ENCODE assay signal across 8 cellular contexts in genomic region chr5:61330341-61330878, GRCh38. TPM values are rescaled to one million over a fixed set of nuclear protein-coding genes. Genes with fewer than 3 reads are reported as not detected.
A peak's percentile ranks its signal among the peaks of the same experiment; 100 is the strongest.
DNase-seq lines count a peak whose midpoint lies in the region; TF ChIP-seq lines count a peak whose summit lies in the region.

No MANE protein-coding gene starts in this region.

- no peaks in the 10 kb centered on the region for H3K36me3 ChIP-seq in BLaER1
- H3K36me3 ChIP-seq in GM23248 (ENCODE audit: low read depth), result no peaks in the 10 kb centered on the region
- no peaks in the 10 kb centered on the region for H3K36me3 ChIP-seq in iPS DF 6.9 (ENCODE audit: control insufficient read depth, insufficient read depth, low read length)

- peaks cover 33% of the 10 kb centered on the region for H4K20me1 ChIP-seq in BLaER1
- peaks cover 15% of the 10 kb centered on the region; the same call in 1 of the 2 replicates for H4K20me1 ChIP-seq in GM23248 (ENCODE audit: insufficient read depth)

- H3K4me3 ChIP-seq in BLaER1 (peak overlapping the region; percentile 93), GM23248 (peak overlapping the region; percentile 85), astrocyte of the cerebellum (ENCODE audit: low read depth, low read length) (peak overlapping the region; percentile 94), iPS DF 6.9 (ENCODE audit: low read length) (peak overlapping the region; percentile 82), retinal pigment epithelial cell (ENCODE audit: low read length) (peak overlapping the region; percentile 81)

- peak overlapping the region; percentile 88 for H2AFZ ChIP-seq in GM23248

- DNase-seq in GM23248 (peak; percentile 69), NCI-H774 (lab: John Stamatoyannopoulos, UW) (peak; percentile 48), astrocyte of the cerebellum (ENCODE audit: low read depth) (peak; percentile 68), iPS DF 6.9 (ENCODE audit: low read depth, low spot score) (no peak), retinal pigment epithelial cell (ENCODE audit: low read depth) (no peak)
- DNase-seq in effector CD8-positive, alpha-beta T cell (lab: John Stamatoyannopoulos, UW), result no peak
- no peak for DNase-seq in stimulated activated CD4-positive, alpha-beta T cell treated with anti-CD3 and anti-CD28 coated beads, Interleukin-4, amount 100 ng/mL, for 1 hour

- H3K27me3 ChIP-seq in BLaER1 (no peaks in the 10 kb centered on the region), GM23248 (replicated peaks; ENCODE audit: insufficient read depth) (no peaks in the 10 kb centered on the region), iPS DF 6.9 (ENCODE audit: control insufficient read depth, insufficient read depth, low read length) (peaks cover 42% of the 10 kb centered on the region)

- 0 to 2% methylated on average over 30 to 32 of the region's 32 CpGs for WGBS in GM23248 (ENCODE audit: low coverage in 1 of 2, low lambda C conversion rate in 2 of 2, missing lambda C conversion rate in 2 of 2), 2 experiments
- no CpG with 5 or more reads among the region's 32 CpGs for WGBS in iPS DF 6.9 (ENCODE audit: insufficient coverage, insufficient read length)

- H3K4me2 ChIP-seq in BLaER1 (peak overlapping the region; percentile 91), GM23248 (ENCODE audit: unreplicated experiment) (peak overlapping the region; percentile 80)

- in situ Hi-C loops in GM23248 (cut with MboI), result loop anchor here (25.0 kb wide), 1 partner anchor 643 kb away; no protein-coding TSS in a partner anchor
- in situ Hi-C loops in astrocyte of the cerebellum (cut with HindIII; ENCODE audit: low sequenced_read_pairs), result no loop called here

- H3K9ac ChIP-seq in BLaER1 (peak overlapping the region; percentile 86), GM23248 (peak overlapping the region; percentile 81)

- H3K9me3 ChIP-seq in BLaER1, result no peaks in the 10 kb centered on the region
- no peaks in the 10 kb centered on the region for H3K9me3 ChIP-seq in GM23248 (ENCODE audit: low read depth)
- no peaks in the 10 kb centered on the region for H3K9me3 ChIP-seq in iPS DF 6.9 (ENCODE audit: control insufficient read depth, insufficient read depth, low read length)

- H3K27ac ChIP-seq in BLaER1 (peak overlapping the region; percentile 91), GM23248 (peak overlapping the region; percentile 82), iPS DF 6.9 (ENCODE audit: low read length) (no peak overlapping the region)

- H3K79me2 ChIP-seq in GM23248 (ENCODE audit: insufficient read depth), result peaks cover 27% of the 10 kb centered on the region

- TF ChIP-seq CTCF in astrocyte of the cerebellum (IDR thresholded peaks at IDR 0.05; ENCODE audit: low read depth, low read length, missing control alignments) (no peak), retinal pigment epithelial cell (conservative IDR thresholded peaks at IDR 0.05; ENCODE audit: low read depth, low read length) (no peak)

- peaks cover 40% of the 10 kb centered on the region for H3K4me1 ChIP-seq in BLaER1
- peaks cover 36% of the 10 kb centered on the region for H3K4me1 ChIP-seq in GM23248 (ENCODE audit: insufficient read depth)
- no peaks in the 10 kb centered on the region for H3K4me1 ChIP-seq in iPS DF 6.9 (ENCODE audit: control insufficient read depth, insufficient read depth, low read length)

- no peaks in the 10 kb centered on the region for H3K9me2 ChIP-seq in GM23248 (ENCODE audit: insufficient read depth)

- H3F3A ChIP-seq in GM23248 (ENCODE audit: insufficient read depth), result peaks cover 30% of the 10 kb centered on the region

RNA-seq across cellular contexts. Expression of gene ZSWIM6, which starts 1.6 kb away (rescaled TPM):
- total RNA-seq in GM23248 (2014; rRNA removed; shearing (Covaris generic)), result 3.9 and 4.8 TPM in 2 replicates
- polyA plus RNA-seq in GM23248 (2016; fragmentation: Nextera tagmentation; extraction: Ambion mirVana), result 0.96 and 1.5 TPM in 2 replicates

Comparison
In these comparisons a context has a peak if more than half of its experiments do, and no peak if none do; other contexts are left out.
1. DNase-seq: peak in GM23248 (single experiment), NCI-H774 (single experiment) and astrocyte of the cerebellum (single experiment); none in iPS DF 6.9 (single experiment), retinal pigment epithelial cell (single experiment), effector CD8-positive, alpha-beta T cell (single experiment) and stimulated activated CD4-positive, alpha-beta T cell treated with anti-CD3 and anti-CD28 coated beads, Interleukin-4, amount 100 ng/mL, for 1 hour (single experiment).
2. Peak in every context shown above with its lines, with median percentiles within 50 percentile points of each other: H3K4me3 ChIP-seq.